Comparison of ENCODE assay signal across 1 cellular context in the genomic region with DNA sequence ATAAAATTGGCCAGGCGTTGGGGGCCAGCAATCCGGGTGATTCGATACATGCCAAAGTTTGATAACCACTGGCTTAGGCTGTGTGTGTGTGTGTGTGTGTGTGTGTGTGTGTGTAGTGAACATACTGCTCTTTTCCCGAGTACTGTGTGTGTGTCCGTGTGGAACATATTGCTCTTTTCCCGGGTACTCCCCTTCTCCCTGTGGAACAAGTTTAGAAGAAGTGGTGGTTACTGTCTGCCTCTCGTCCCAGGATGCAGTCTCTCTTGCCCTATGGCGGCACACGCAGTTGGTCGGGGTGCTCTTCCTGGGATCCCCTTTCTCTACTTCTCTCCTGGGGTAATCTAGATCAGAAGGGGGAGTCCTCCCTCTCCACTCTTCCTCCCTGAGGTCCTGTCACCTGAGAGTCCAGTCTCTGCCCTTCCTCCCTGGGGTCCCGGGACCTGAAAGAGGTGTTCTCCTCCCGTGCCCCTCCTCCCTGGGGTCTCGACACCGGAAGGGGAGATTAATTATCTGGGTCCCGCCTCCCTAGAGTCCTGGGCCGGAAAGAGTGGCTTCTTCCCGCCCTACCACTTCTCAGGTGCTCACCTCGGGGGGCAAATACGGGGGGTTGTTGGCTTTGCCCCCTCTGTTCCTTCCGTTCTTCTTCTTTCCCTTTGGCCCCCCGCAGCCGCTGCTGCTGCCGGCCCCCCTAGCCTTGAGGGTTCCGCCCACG.
A peak's percentile ranks its signal among the peaks of the same experiment; 100 is the strongest.
TF ChIP-seq lines count a peak whose summit lies in the region.

No MANE protein-coding gene starts in this region.

TF ChIP-seq in HEK293, 187 proteins besides CTCF, POLR2A, EP300 and RAD21 (continued from another document and continues in another):
- TF ChIP-seq, protein P1, sequence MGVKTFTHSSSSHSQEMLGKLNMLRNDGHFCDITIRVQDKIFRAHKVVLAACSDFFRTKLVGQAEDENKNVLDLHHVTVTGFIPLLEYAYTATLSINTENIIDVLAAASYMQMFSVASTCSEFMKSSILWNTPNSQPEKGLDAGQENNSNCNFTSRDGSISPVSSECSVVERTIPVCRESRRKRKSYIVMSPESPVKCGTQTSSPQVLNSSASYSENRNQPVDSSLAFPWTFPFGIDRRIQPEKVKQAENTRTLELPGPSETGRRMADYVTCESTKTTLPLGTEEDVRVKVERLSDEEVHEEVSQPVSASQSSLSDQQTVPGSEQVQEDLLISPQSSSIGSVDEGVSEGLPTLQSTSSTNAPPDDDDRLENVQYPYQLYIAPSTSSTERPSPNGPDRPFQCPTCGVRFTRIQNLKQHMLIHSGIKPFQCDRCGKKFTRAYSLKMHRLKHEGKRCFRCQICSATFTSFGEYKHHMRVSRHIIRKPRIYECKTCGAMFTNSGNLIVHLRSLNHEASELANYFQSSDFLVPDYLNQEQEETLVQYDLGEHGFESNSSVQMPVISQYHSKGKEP (tag by site-specific recombination; IDR thresholded peaks at IDR 0.05): no peak
- TF ChIP-seq, protein P2, sequence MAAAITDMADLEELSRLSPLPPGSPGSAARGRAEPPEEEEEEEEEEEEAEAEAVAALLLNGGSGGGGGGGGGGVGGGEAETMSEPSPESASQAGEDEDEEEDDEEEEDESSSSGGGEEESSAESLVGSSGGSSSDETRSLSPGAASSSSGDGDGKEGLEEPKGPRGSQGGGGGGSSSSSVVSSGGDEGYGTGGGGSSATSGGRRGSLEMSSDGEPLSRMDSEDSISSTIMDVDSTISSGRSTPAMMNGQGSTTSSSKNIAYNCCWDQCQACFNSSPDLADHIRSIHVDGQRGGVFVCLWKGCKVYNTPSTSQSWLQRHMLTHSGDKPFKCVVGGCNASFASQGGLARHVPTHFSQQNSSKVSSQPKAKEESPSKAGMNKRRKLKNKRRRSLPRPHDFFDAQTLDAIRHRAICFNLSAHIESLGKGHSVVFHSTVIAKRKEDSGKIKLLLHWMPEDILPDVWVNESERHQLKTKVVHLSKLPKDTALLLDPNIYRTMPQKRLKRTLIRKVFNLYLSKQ (tag by site-specific recombination; IDR thresholded peaks at IDR 0.05; ENCODE audit: borderline replicate concordance): no peak
- TF ChIP-seq ZNF514 (tag by site-specific recombination; IDR thresholded peaks at IDR 0.05) (no peak), TCF7L2 (IDR thresholded peaks at IDR 0.05; ENCODE audit: borderline replicate concordance, low read depth, low read length) (no peak), ZNF433 (tag by site-specific recombination; IDR thresholded peaks at IDR 0.05; ENCODE audit: low read depth) (no peak), KLF10 (tag by site-specific recombination; IDR thresholded peaks at IDR 0.05) (no peak), ELK4 (IDR thresholded peaks at IDR 0.05; ENCODE audit: borderline replicate concordance, low read depth, low read length) (no peak), ZNF221 (tag by site-specific recombination; IDR thresholded peaks at IDR 0.05; ENCODE audit: borderline replicate concordance) (no peak), ZBTB17 (tag by site-specific recombination; IDR thresholded peaks at IDR 0.05) (no peak), ZNF76 (tag by site-specific recombination; IDR thresholded peaks at IDR 0.05; ENCODE audit: borderline replicate concordance, low read depth) (peak; percentile 46; the same call in 1 of the 2 replicates), ZIC2 (tag by site-specific recombination; IDR thresholded peaks at IDR 0.05) (no peak), SCRT2 (tag by site-specific recombination; IDR thresholded peaks at IDR 0.05) (no peak), ZNF426 (tag by site-specific recombination; IDR thresholded peaks at IDR 0.05) (no peak), ZNF292 (tag by site-specific recombination; IDR thresholded peaks at IDR 0.05; ENCODE audit: borderline replicate concordance, low read depth) (no peak), ZBTB11 (tag by site-specific recombination; conservative IDR thresholded peaks at IDR 0.05; ENCODE audit: low read depth) (no peak; the same call in 1 of the 2 replicates), YY2 (tag by site-specific recombination; IDR thresholded peaks at IDR 0.05) (peak; percentile 70; the same call in 1 of the 2 replicates), ZNF280D (tag by site-specific recombination; IDR thresholded peaks at IDR 0.05) (no peak), ZNF37A (tag by site-specific recombination; IDR thresholded peaks at IDR 0.05) (no peak), ZNF626 (tag by site-specific recombination; IDR thresholded peaks at IDR 0.05) (no peak), ZNF140 (tag by site-specific recombination; IDR thresholded peaks at IDR 0.05) (no peak), ZNF10 (tag by site-specific recombination; IDR thresholded peaks at IDR 0.05) (no peak)
- TF ChIP-seq, protein P3, sequence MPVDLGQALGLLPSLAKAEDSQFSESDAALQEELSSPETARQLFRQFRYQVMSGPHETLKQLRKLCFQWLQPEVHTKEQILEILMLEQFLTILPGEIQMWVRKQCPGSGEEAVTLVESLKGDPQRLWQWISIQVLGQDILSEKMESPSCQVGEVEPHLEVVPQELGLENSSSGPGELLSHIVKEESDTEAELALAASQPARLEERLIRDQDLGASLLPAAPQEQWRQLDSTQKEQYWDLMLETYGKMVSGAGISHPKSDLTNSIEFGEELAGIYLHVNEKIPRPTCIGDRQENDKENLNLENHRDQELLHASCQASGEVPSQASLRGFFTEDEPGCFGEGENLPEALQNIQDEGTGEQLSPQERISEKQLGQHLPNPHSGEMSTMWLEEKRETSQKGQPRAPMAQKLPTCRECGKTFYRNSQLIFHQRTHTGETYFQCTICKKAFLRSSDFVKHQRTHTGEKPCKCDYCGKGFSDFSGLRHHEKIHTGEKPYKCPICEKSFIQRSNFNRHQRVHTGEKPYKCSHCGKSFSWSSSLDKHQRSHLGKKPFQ (tag by site-specific recombination; IDR thresholded peaks at IDR 0.05): no peak
- TF ChIP-seq, protein P4, sequence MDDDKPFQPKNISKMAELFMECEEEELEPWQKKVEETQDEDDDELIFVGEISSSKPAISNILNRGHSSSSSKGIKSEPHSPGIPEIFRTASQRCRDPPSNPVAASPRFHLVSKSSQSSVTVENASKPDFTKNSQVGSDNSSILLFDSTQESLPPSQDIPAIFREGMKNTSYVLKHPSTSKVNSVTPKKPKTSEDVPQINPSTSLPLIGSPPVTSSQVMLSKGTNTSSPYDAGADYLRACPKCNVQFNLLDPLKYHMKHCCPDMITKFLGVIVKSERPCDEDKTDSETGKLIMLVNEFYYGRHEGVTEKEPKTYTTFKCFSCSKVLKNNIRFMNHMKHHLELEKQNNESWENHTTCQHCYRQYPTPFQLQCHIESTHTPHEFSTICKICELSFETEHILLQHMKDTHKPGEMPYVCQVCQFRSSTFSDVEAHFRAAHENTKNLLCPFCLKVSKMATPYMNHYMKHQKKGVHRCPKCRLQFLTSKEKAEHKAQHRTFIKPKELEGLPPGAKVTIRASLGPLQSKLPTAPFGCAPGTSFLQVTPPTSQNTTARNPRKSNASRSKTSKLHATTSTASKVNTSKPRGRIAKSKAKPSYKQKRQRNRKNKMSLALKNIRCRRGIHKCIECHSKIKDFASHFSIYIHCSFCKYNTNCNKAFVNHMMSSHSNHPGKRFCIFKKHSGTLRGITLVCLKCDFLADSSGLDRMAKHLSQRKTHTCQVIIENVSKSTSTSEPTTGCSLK (tag by site-specific recombination; IDR thresholded peaks at IDR 0.05): no peak
- TF ChIP-seq, protein P5, sequence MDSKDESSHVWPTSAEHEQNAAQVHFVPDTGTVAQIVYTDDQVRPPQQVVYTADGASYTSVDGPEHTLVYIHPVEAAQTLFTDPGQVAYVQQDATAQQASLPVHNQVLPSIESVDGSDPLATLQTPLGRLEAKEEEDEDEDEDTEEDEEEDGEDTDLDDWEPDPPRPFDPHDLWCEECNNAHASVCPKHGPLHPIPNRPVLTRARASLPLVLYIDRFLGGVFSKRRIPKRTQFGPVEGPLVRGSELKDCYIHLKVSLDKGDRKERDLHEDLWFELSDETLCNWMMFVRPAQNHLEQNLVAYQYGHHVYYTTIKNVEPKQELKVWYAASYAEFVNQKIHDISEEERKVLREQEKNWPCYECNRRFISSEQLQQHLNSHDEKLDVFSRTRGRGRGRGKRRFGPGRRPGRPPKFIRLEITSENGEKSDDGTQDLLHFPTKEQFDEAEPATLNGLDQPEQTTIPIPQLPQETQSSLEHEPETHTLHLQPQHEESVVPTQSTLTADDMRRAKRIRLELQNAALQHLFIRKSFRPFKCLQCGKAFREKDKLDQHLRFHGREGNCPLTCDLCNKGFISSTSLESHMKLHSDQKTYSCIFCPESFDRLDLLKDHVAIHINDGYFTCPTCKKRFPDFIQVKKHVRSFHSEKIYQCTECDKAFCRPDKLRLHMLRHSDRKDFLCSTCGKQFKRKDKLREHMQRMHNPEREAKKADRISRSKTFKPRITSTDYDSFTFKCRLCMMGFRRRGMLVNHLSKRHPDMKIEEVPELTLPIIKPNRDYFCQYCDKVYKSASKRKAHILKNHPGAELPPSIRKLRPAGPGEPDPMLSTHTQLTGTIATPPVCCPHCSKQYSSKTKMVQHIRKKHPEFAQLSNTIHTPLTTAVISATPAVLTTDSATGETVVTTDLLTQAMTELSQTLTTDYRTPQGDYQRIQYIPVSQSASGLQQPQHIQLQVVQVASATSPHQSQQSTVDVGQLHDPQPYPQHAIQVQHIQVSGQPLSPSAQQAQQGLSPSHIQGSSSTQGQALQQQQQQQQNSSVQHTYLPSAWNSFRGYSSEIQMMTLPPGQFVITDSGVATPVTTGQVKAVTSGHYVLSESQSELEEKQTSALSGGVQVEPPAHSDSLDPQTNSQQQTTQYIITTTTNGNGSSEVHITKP (tag by site-specific recombination; IDR thresholded peaks at IDR 0.05): peak; percentile 75
- TF ChIP-seq, protein P6, sequence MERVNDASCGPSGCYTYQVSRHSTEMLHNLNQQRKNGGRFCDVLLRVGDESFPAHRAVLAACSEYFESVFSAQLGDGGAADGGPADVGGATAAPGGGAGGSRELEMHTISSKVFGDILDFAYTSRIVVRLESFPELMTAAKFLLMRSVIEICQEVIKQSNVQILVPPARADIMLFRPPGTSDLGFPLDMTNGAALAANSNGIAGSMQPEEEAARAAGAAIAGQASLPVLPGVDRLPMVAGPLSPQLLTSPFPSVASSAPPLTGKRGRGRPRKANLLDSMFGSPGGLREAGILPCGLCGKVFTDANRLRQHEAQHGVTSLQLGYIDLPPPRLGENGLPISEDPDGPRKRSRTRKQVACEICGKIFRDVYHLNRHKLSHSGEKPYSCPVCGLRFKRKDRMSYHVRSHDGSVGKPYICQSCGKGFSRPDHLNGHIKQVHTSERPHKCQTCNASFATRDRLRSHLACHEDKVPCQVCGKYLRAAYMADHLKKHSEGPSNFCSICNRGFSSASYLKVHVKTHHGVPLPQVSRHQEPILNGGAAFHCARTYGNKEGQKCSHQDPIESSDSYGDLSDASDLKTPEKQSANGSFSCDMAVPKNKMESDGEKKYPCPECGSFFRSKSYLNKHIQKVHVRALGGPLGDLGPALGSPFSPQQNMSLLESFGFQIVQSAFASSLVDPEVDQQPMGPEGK (tag by site-specific recombination; IDR thresholded peaks at IDR 0.05): peak; percentile 75; the same call in 1 of the 2 replicates
